Comparison of ENCODE assay signal across 8 cellular contexts in genomic region chr6:169751242-169752073, GRCh38. TPM values are rescaled to one million over a fixed set of nuclear protein-coding genes. Genes with fewer than 3 reads are reported as not detected.
DNase-seq lines count a peak whose midpoint lies in the region; ATAC-seq and TF ChIP-seq lines count a peak whose summit lies in the region.

Gene DYNLT2 (minus strand): TSS chr6:169751572. CDS start chr6:169751458, 114 bp downstream.
Gene ERMARD (plus strand): TSS chr6:169751622. CDS start chr6:169751658, 36 bp downstream.

- peaks cover 14% of the 10 kb centered on the region for H3K36me3 Mint-ChIP-seq in activated B cell treated with CpG ODN at 0.5 μM for 24 hours (ENCODE audit: low read depth)

- CTCF ChIA-PET in activated B cell treated with CpG ODN at 0.5 μM for 24 hours (lab: Charles Lee) = interaction anchor here (1.7 kb wide), 1 partner anchor 50 kb away, joined by 3 read pairs; no protein-coding TSS in a partner anchor

- H3K4me1 Mint-ChIP-seq in activated B cell treated with CpG ODN at 0.5 μM for 24 hours = peaks cover 30% of the 10 kb centered on the region

- H3K27ac ChIP-seq in caudate nucleus (ENCODE audit: low read depth, low read length) = peak within 1 kb of the TSS; percentile 93

- H3K4me3 Mint-ChIP-seq in activated B cell treated with CpG ODN at 0.5 μM for 24 hours = peak within 1 kb of the TSS; percentile 95

- H3K27ac Mint-ChIP-seq in activated B cell treated with CpG ODN at 0.5 μM for 24 hours = peak within 1 kb of the TSS; percentile 97

- intact Hi-C loops in activated B cell treated with CpG ODN at 0.5 μM for 24 hours (cut with micrococcal nuclease) = loop anchor here (1.0 to 5.0 kb wide), 6 partner anchors 27 to 833 kb away; partner anchors contain the start of genes C6orf120, FAM120B, PDCD2 and PHF10

- POLR2A ChIA-PET in activated B cell treated with CpG ODN at 0.5 μM for 24 hours (lab: Charles Lee) = interaction anchor here (0.6 to 3.9 kb wide), 10 partner anchors 10 to 832 kb away, joined by 3 to 55 read pairs (median 8); partner anchors contain the start of genes C6orf120, PDCD2, PHF10 and PSMB1

- H3K27me3 Mint-ChIP-seq in activated B cell treated with CpG ODN at 0.5 μM for 24 hours = no peaks in the 10 kb centered on the region

- no peak; the same call in none of the 2 replicates for TF ChIP-seq CTCF in AG09319 (IDR thresholded peaks at IDR 0.05; ENCODE audit: low read depth, low read length)
- TF ChIP-seq CTCF in activated B cell treated with CpG ODN at 0.5 μM for 24 hours (IDR thresholded peaks at IDR 0.05) = no peak

- peaks cover 5% of the 10 kb centered on the region for H3K9me3 Mint-ChIP-seq in activated B cell treated with CpG ODN at 0.5 μM for 24 hours

- ATAC-seq in GM19023 (IDR thresholded peaks at IDR 0.05; ENCODE audit: unreplicated experiment) (peak; percentile 94), HG03196 (IDR thresholded peaks at IDR 0.05; ENCODE audit: unreplicated experiment) (peak; percentile 96), activated B cell treated with CpG ODN at 0.5 μM for 24 hours (ENCODE audit: low read depth) (peak; percentile 93)

- DNase-seq in AG09319 (ENCODE audit: extremely low read depth, low read depth) (peak; percentile 80), NCI-H2227 treated with DMSO at 0.1 percent for 48 hours (lab: John Stamatoyannopoulos, UW) (peak; percentile 87), activated B cell treated with CpG ODN at 0.5 μM for 24 hours (peak; percentile 98), caudate nucleus (lab: John Stamatoyannopoulos, UW) (peak; percentile 20 to 96 (median 88)), iris pigment epithelial cell (ENCODE audit: low read depth) (peak; percentile 94)
- peak; percentile 88 to 93 for DNase-seq in stimulated activated CD4-positive, alpha-beta T cell treated with anti-CD3 and anti-CD28 coated beads, Interleukin-12 subunit alpha, Interleukin-12 subunit beta, amount 100 ng/mL, for 24 hours (ENCODE audit: low read depth in 2 of 2)

RNA-seq across cellular contexts. Expression of gene DYNLT2, which starts in this region (rescaled TPM):
- total RNA-seq in activated B cell treated with CpG ODN at 0.5 μM for 24 hours = 3.7 and 4.4 TPM in 2 replicates

RNA-seq across cellular contexts. Expression of gene ERMARD, which starts in this region (rescaled TPM):
- 33.5 and 45.4 TPM in 2 replicates for total RNA-seq in activated B cell treated with CpG ODN at 0.5 μM for 24 hours

Comparison
In these comparisons a context has a peak if more than half of its experiments do, and no peak if none do; other contexts are left out.
1. Peak in every context shown above with its lines: DNase-seq, ATAC-seq and H3K27ac ChIP-seq.